ENCODE assay signal across 1 cellular context in genomic region chr3:169575381-169575780, GRCh38.
TF ChIP-seq lines count a peak whose summit lies in the region.

No MANE protein-coding gene starts in this region.

TF ChIP-seq in HEK293, 187 proteins besides CTCF, POLR2A, EP300 and RAD21 (continued from another document):
- TF ChIP-seq ATF2 (tag by site-specific recombination; IDR thresholded peaks at IDR 0.05; ENCODE audit: low read depth) (no peak), ZNF677 (tag by site-specific recombination; IDR thresholded peaks at IDR 0.05) (no peak), ZBTB20 (tag by site-specific recombination; IDR thresholded peaks at IDR 0.05) (no peak), ZNF223 (tag by site-specific recombination; IDR thresholded peaks at IDR 0.05) (no peak), ZNF184 (tag by site-specific recombination; IDR thresholded peaks at IDR 0.05) (no peak), ZNF639 (tag by site-specific recombination; IDR thresholded peaks at IDR 0.05) (0 out of 2 replicates have a peak, but pooled peaks have one; percentile 33)
